Comparison of ENCODE assay signal across 27 cellular contexts in genomic region chr6:165645919-165646318, GRCh38. TPM values are rescaled to one million over a fixed set of nuclear protein-coding genes. Genes with fewer than 3 reads are reported as not detected.
"Had no signal": no experiment of that assay in that cellular context is flagged by ENCODE, and none has a peak within 500 bp of the region (broad histone marks: within the 10 kb centered on the region; RNA-seq: fewer than 3 reads in every experiment).

No MANE protein-coding gene starts in this region.

- H3K36me3 ChIP-seq: ascending aorta, breast epithelium, cardiac muscle cell had no signal

- H3K27me3 ChIP-seq: ascending aorta, breast epithelium had no signal

- H3K4me1 ChIP-seq: ascending aorta, breast epithelium had no signal

- H3K27ac ChIP-seq: ascending aorta, breast epithelium, cardiac muscle cell, coronary artery, epithelial cell of prostate had no signal

- ATAC-seq: activated naive CD4-positive, alpha-beta T cell treated with anti-CD3 and anti-CD28 coated beads, Interleukin-2, amount 50 U/mL, for 72 hours; activated T-cell treated with anti-CD3 and anti-CD28 coated beads, Interleukin-2, amount 50 U/mL, for 72 hours; effector memory CD8-positive, alpha-beta T cell; WTC11 had no signal

- H3K9me3 ChIP-seq: ascending aorta, breast epithelium had no signal

- H3K4me3 ChIP-seq: ascending aorta, breast epithelium, cardiac muscle cell, coronary artery had no signal

- DNase-seq: activated CD4-positive, alpha-beta memory T cell treated with anti-CD3 and anti-CD28 coated beads, Interleukin-2, amount 10 ng/mL, durations not matched to agents 7 days and 5 days; activated CD4-positive, alpha-beta T cell treated with anti-CD3 and anti-CD28 coated beads for 1 hour; activated CD4-positive, alpha-beta T cell treated with anti-CD3 and anti-CD28 coated beads for 4 hours; activated CD4-positive, alpha-beta T cell treated with anti-CD3 and anti-CD28 coated beads, Interleukin-2, amount 10 ng/mL, durations not matched to agents 7 days and 5 days; activated CD4-positive, alpha-beta T cell treated with anti-CD3 and anti-CD28 coated beads, Interleukin-2, amount 50 U/mL, for 4 hours; activated CD8-positive, alpha-beta memory T cell treated with anti-CD3 and anti-CD28 coated beads, Interleukin-2, amount 50 U/mL, for 48 hours; activated gamma-delta T cell; activated naive CD4-positive, alpha-beta T cell; activated naive CD4-positive, alpha-beta T cell treated with anti-CD3 and anti-CD28 coated beads, Interleukin-2, amount 10 ng/mL, durations not matched to agents 7 days and 5 days; activated naive CD8-positive, alpha-beta T cell treated with anti-CD3 and anti-CD28 coated beads, Interleukin-2, amount 10 ng/mL, durations not matched to agents 7 days and 5 days; activated T-cell treated with anti-CD3 and anti-CD28 coated beads for 4 hours; activated T-cell treated with anti-CD3 and anti-CD28 coated beads, Interleukin-2, amount 50 U/mL, for 24 hours; activated T-cell treated with anti-CD3 and anti-CD28 coated beads, Interleukin-2, amount 50 U/mL, for 72 hours; dermis blood vessel endothelial cell; effector CD4-positive, alpha-beta T cell; effector memory CD8-positive, alpha-beta T cell; foreskin fibroblast; T-helper 2 cell had no signal

- FAIRE-seq: frontal cortex had no signal

RNA-seq across cellular contexts. Expression of gene PDE10A, which starts 17.1 kb away (rescaled TPM):
- total RNA-seq: activated CD4-positive, alpha-beta memory T cell treated with anti-CD3 and anti-CD28 coated beads, Interleukin-2, amount 10 ng/mL, durations not matched to agents 7 days and 5 days; activated CD4-positive, alpha-beta T cell treated with anti-CD3 and anti-CD28 coated beads, Interleukin-2, amount 10 ng/mL, durations not matched to agents 7 days and 5 days; activated naive CD4-positive, alpha-beta T cell treated with anti-CD3 and anti-CD28 coated beads, Interleukin-2, amount 50 U/mL, for 72 hours; activated naive CD8-positive, alpha-beta T cell treated with anti-CD3 and anti-CD28 coated beads, Interleukin-2, amount 10 ng/mL, durations not matched to agents 7 days and 5 days; activated T-cell treated with anti-CD3 and anti-CD28 coated beads, Interleukin-2, amount 50 U/mL, for 72 hours; T-helper 1 cell treated with Interleukin-12 subunit alpha and Interleukin-12 subunit beta and Interleukin-4 antibody, amounts not matched to agents 30 ng/mL and 1 ng/mL, for 36 hours had no signal
